21 cellular contexts compared by ENCODE assay signal in genomic region chr4:32393806-32394205, GRCh38.
A peak's percentile ranks its signal among the peaks of the same experiment; 100 is the strongest.
DNase-seq lines count a peak whose midpoint lies in the region; ATAC-seq, FAIRE-seq and TF ChIP-seq lines count a peak whose summit lies in the region.
"Had no signal": no experiment of that assay in that cellular context is flagged by ENCODE, and none has a peak within 500 bp of the region (broad histone marks: within the 10 kb centered on the region; RNA-seq: fewer than 3 reads in every experiment).

No MANE protein-coding gene starts in this region.

- DNase-seq in PC-9 (no peak), bronchial epithelial cell (ENCODE audit: low read depth) (peak; percentile 43), foreskin keratinocyte (peak; percentile 24 to 57), occipital lobe (lab: John Stamatoyannopoulos, UW) (no peak), DMS 273 treated with DMSO at 0.1 percent for 48 hours (lab: John Stamatoyannopoulos, UW) (no peak), NCI-H2196 treated with DMSO at 0.1 percent for 48 hours (lab: John Stamatoyannopoulos, UW; ENCODE audit: unreplicated experiment) (no peak)
- DNase-seq in activated CD4-positive, alpha-beta T cell treated with anti-CD3 and anti-CD28 coated beads, Interleukin-2, amount 50 U/mL, for 1 hour, result no peak
- DNase-seq: BE2C; CD4-positive, alpha-beta T cell; CD8-positive, alpha-beta memory T cell; DMS53; DMS79 treated with DMSO at 0.1 percent for 48 hours; GF-D8; H9 had no signal

- FAIRE-seq in bronchial epithelial cell (lab: Jason Lieb, UNC), result no peak
- FAIRE-seq: D721Med, GM12891, GM18507 had no signal

- no TSS peak for BruUV-seq in PC-9 (replicated peaks; lab: Mats Ljungman, UMichigan)

- no peak overlapping the region for H3K4me3 ChIP-seq in OCI-LY3 (ENCODE audit: low read length)
- no peak overlapping the region for H3K4me3 ChIP-seq in PC-9
- H3K4me3 ChIP-seq in bronchial epithelial cell (ENCODE audit: low read depth, low read length), result no peak overlapping the region
- H3K4me3 ChIP-seq: BLaER1 treated with 17β-estradiol and CSF1 and Interleukin-3, amounts not matched to agents 10 nM and 100 nM; GM23338 had no signal

- H3K27me3 ChIP-seq in OCI-LY3 (ENCODE audit: low read depth, low read length), result no peaks in the 10 kb centered on the region
- no peaks in the 10 kb centered on the region for H3K27me3 ChIP-seq in PC-9 (ENCODE audit: insufficient read depth, low read depth)
- H3K27me3 ChIP-seq in bronchial epithelial cell (ENCODE audit: control insufficient read depth, insufficient read depth, low read length), result no peaks in the 10 kb centered on the region
- no peaks in the 10 kb centered on the region for H3K27me3 ChIP-seq in foreskin keratinocyte
- H3K27me3 ChIP-seq: BE2C; BLaER1 treated with 17β-estradiol and CSF1 and Interleukin-3, amounts not matched to agents 10 nM and 100 nM had no signal

- H3K4me2 ChIP-seq in OCI-LY3 (ENCODE audit: low read length) (no peak overlapping the region), PC-9 (no peak overlapping the region)
- H3K4me2 ChIP-seq: BLaER1 treated with 17β-estradiol and CSF1 and Interleukin-3, amounts not matched to agents 10 nM and 100 nM; GM23338 had no signal

- no peaks in the 10 kb centered on the region for H3K9me3 ChIP-seq in OCI-LY3 (ENCODE audit: insufficient read depth, low read length)
- no peaks in the 10 kb centered on the region for H3K9me3 ChIP-seq in PC-9 (ENCODE audit: insufficient read depth, low read depth)
- H3K9me3 ChIP-seq: BE2C; BLaER1 treated with 17β-estradiol and CSF1 and Interleukin-3, amounts not matched to agents 10 nM and 100 nM had no signal

- H3K9ac ChIP-seq in OCI-LY3 (ENCODE audit: low read length), result no peak overlapping the region
- H3K9ac ChIP-seq: BLaER1 treated with 17β-estradiol and CSF1 and Interleukin-3, amounts not matched to agents 10 nM and 100 nM had no signal

- POLR2A ChIA-PET in PC-9 (lab: Charles Lee; ENCODE audit: unreplicated experiment), result no interaction called here

- H3K4me1 ChIP-seq in OCI-LY3 (ENCODE audit: low read length) (no peaks in the 10 kb centered on the region), PC-9 (replicated peaks; ENCODE audit: insufficient read depth) (no peaks in the 10 kb centered on the region), foreskin keratinocyte (no peaks in the 10 kb centered on the region)
- H3K4me1 ChIP-seq: BE2C; BLaER1 treated with 17β-estradiol and CSF1 and Interleukin-3, amounts not matched to agents 10 nM and 100 nM had no signal

- H3K79me2 ChIP-seq in OCI-LY3 (ENCODE audit: low read length), result no peaks in the 10 kb centered on the region
- no peaks in the 10 kb centered on the region for H3K79me2 ChIP-seq in PC-9 (ENCODE audit: low read depth)

- intact Hi-C loops in PC-9 (cut with micrococcal nuclease; ENCODE audit: unreplicated experiment), result no loop called here

- no peak for TF ChIP-seq CTCF in OCI-LY3 (IDR thresholded peaks at IDR 0.05; ENCODE audit: low read depth, low read length)
- TF ChIP-seq CTCF in PC-9 (conservative IDR thresholded peaks at IDR 0.05), result no peak
- TF ChIP-seq CTCF in bronchial epithelial cell (IDR thresholded peaks at IDR 0.05; ENCODE audit: insufficient read depth, low read length, severe bottlenecking), result no peak
- no peak for TF ChIP-seq CTCF in foreskin keratinocyte (conservative IDR thresholded peaks at IDR 0.05)

- 0 out of 2 replicates have a peak overlapping the region, but pooled peaks have one; percentile 27 for H2AFZ ChIP-seq in OCI-LY3 (ENCODE audit: low read depth, low read length)
- H2AFZ ChIP-seq in PC-9, result 0 out of 2 replicates have a peak overlapping the region, but pooled peaks have one; percentile 39
- H2AFZ ChIP-seq: GM23338 had no signal

- no peaks in the 10 kb centered on the region for H3K36me3 ChIP-seq in OCI-LY3 (replicated peaks; ENCODE audit: low read depth, low read length)
- H3K36me3 ChIP-seq in PC-9 (ENCODE audit: low read depth), result no peaks in the 10 kb centered on the region
- no peaks in the 10 kb centered on the region for H3K36me3 ChIP-seq in bronchial epithelial cell (ENCODE audit: control insufficient read depth, insufficient read depth, low read length)
- H3K36me3 ChIP-seq: BE2C; BLaER1 treated with 17β-estradiol and CSF1 and Interleukin-3, amounts not matched to agents 10 nM and 100 nM had no signal

- H3K27ac ChIP-seq in OCI-LY3 (ENCODE audit: low read length) (no peak overlapping the region), PC-9 (no peak overlapping the region), foreskin keratinocyte (no peak overlapping the region)
- H3K27ac ChIP-seq: BLaER1 treated with 17β-estradiol and CSF1 and Interleukin-3, amounts not matched to agents 10 nM and 100 nM had no signal

- CTCF ChIA-PET in PC-9 (lab: Charles Lee), result no interaction called here

- no peaks in the 10 kb centered on the region for H3K9me2 ChIP-seq in PC-9 (ENCODE audit: insufficient read depth)

- ATAC-seq in foreskin keratinocyte, result no peak
- ATAC-seq: GM23338, HCT116 had no signal

- no peaks in the 10 kb centered on the region for H3F3A ChIP-seq in PC-9 (ENCODE audit: insufficient read depth, low read depth)

- no peaks in the 10 kb centered on the region for H4K20me1 ChIP-seq in OCI-LY3 (ENCODE audit: insufficient read depth, low read length)
- no peaks in the 10 kb centered on the region for H4K20me1 ChIP-seq in PC-9 (ENCODE audit: insufficient read depth)
- H4K20me1 ChIP-seq: BLaER1 treated with 17β-estradiol and CSF1 and Interleukin-3, amounts not matched to agents 10 nM and 100 nM had no signal

Comparison
In these comparisons a context has a peak if more than half of its experiments do, and no peak if none do; other contexts are left out.
1. DNase-seq: peak in bronchial epithelial cell (single experiment) and foreskin keratinocyte (2 of 2); none in PC-9 (0 of 2), occipital lobe (single experiment), DMS 273 treated with DMSO at 0.1 percent for 48 hours (single experiment), NCI-H2196 treated with DMSO at 0.1 percent for 48 hours (single experiment) and activated CD4-positive, alpha-beta T cell treated with anti-CD3 and anti-CD28 coated beads, Interleukin-2, amount 50 U/mL, for 1 hour (single experiment).